ENCODE assay signal across 27 cellular contexts in the genomic region with DNA sequence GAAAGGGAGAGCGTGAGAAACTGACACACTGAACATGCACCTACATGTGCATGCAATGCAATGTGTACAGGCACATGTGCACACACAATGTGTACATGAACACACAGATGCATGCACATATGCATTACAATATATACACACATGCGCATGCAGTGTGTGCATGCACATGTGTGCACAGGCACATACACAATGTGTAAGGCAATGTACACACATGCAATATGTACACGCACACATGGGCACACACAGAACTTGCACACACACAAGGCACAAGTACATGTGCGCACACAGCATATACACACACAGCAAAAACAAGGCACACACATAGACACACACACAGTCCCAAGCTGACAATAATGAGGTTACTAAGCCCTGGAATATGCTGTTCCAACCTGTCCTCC.
"Had no signal": no experiment of that assay in that cellular context is flagged by ENCODE, and none has a peak within 500 bp of the region (broad histone marks: within the 10 kb centered on the region; RNA-seq: fewer than 3 reads in every experiment).

No MANE protein-coding gene starts in this region.

- H3K36me3 ChIP-seq: ovary, uterus had no signal

- H3K9me3 Mint-ChIP-seq: nephron progenitor cell; stimulated activated memory B cell treated with anti-CD40 and anti-IgM and Interleukin-4, amounts not matched to agents 10 μg/mL and 1 μg/mL and 100 μg/mL, for 72 hours; type B pancreatic cell had no signal

- H3K4me1 ChIP-seq: esophagus muscularis mucosa, gastroesophageal sphincter, heart left ventricle, psoas muscle, spleen, tibial artery, uterus had no signal

- H3K27me3 Mint-ChIP-seq: stimulated activated memory B cell treated with anti-CD40 and anti-IgM and Interleukin-4, amounts not matched to agents 10 μg/mL and 1 μg/mL and 100 μg/mL, for 72 hours; type B pancreatic cell had no signal

- H3K27ac ChIP-seq: esophagus muscularis mucosa, foreskin keratinocyte, gastroesophageal sphincter, heart left ventricle, hepatocyte, ovary, psoas muscle, skin epidermis, spleen, testis, tibial artery, uterus had no signal

- H2AFZ ChIP-seq: hepatocyte had no signal

- H3K27ac Mint-ChIP-seq: naive thymus-derived CD8-positive, alpha-beta T cell; nephron progenitor cell; stimulated activated memory B cell treated with anti-CD40 and anti-IgM and Interleukin-4, amounts not matched to agents 10 μg/mL and 1 μg/mL and 100 μg/mL, for 72 hours; type B pancreatic cell had no signal

- H3K4me3 Mint-ChIP-seq: naive thymus-derived CD8-positive, alpha-beta T cell; nephron progenitor cell; stimulated activated memory B cell treated with anti-CD40 and anti-IgM and Interleukin-4, amounts not matched to agents 10 μg/mL and 1 μg/mL and 100 μg/mL, for 72 hours; type B pancreatic cell had no signal

- ATAC-seq: foreskin keratinocyte; heart left ventricle; left lobe of liver; naive thymus-derived CD8-positive, alpha-beta T cell; psoas muscle; right cardiac atrium; stimulated activated memory B cell treated with anti-CD40 and anti-IgM and Interleukin-4, amounts not matched to agents 10 μg/mL and 1 μg/mL and 100 μg/mL, for 72 hours; stimulated activated naive CD8-positive, alpha-beta T cell treated with anti-CD3 and anti-CD28 coated beads, Interleukin-15, Interleukin-2, amounts not matched to agents 100 U/mL and 50 U/mL, for 24 hours had no signal

- H3K4me2 ChIP-seq: hepatocyte had no signal

- H3K4me1 Mint-ChIP-seq: naive thymus-derived CD8-positive, alpha-beta T cell; nephron progenitor cell; stimulated activated memory B cell treated with anti-CD40 and anti-IgM and Interleukin-4, amounts not matched to agents 10 μg/mL and 1 μg/mL and 100 μg/mL, for 72 hours had no signal

- H3K36me3 Mint-ChIP-seq: naive thymus-derived CD8-positive, alpha-beta T cell; stimulated activated memory B cell treated with anti-CD40 and anti-IgM and Interleukin-4, amounts not matched to agents 10 μg/mL and 1 μg/mL and 100 μg/mL, for 72 hours had no signal

- DNase-seq: cortex of kidney; effector CD4-positive, alpha-beta T cell; foreskin keratinocyte; heart left ventricle; kidney; mesenchymal stem cell; naive thymus-derived CD8-positive, alpha-beta T cell; nephron progenitor cell; occipital lobe; posterior cingulate gyrus; psoas muscle; right cardiac atrium; spleen; stimulated activated CD4-positive, alpha-beta T cell treated with anti-CD3 and anti-CD28 coated beads, Interleukin-4, amount 100 ng/mL, for 4 hours; stimulated activated naive CD8-positive, alpha-beta T cell treated with anti-CD3 and anti-CD28 coated beads, Interleukin-15, Interleukin-2, amounts not matched to agents 100 U/mL and 50 U/mL, for 24 hours; substantia nigra; tibial artery; uterus had no signal

- FAIRE-seq: kidney had no signal

- H3K79me2 ChIP-seq: hepatocyte had no signal

- H3K4me3 ChIP-seq: esophagus muscularis mucosa, gastroesophageal sphincter, heart left ventricle, hepatocyte, ovary, psoas muscle, skin epidermis, spleen, testis, tibial artery, uterus had no signal

- H3K27me3 ChIP-seq: esophagus muscularis mucosa, foreskin keratinocyte, gastroesophageal sphincter, heart left ventricle, hepatocyte, ovary, spleen, testis, tibial artery, uterus had no signal

- H3K9me3 ChIP-seq: esophagus muscularis mucosa, gastroesophageal sphincter, ovary, psoas muscle, testis, tibial artery, uterus had no signal
